1 cellular context compared by ENCODE assay signal in genomic region chr7:4931932-4932331, GRCh38.
TF ChIP-seq lines count a peak whose summit lies in the region.

No MANE protein-coding gene starts in this region.

TF ChIP-seq in GM23338, 12 proteins besides CTCF, POLR2A, EP300 and RAD21 (continued from another document):
- no peak for TF ChIP-seq REST (IDR thresholded peaks at IDR 0.05; ENCODE audit: unreplicated experiment)
